ENCODE assay signal across 8 cellular contexts in the genomic region with DNA sequence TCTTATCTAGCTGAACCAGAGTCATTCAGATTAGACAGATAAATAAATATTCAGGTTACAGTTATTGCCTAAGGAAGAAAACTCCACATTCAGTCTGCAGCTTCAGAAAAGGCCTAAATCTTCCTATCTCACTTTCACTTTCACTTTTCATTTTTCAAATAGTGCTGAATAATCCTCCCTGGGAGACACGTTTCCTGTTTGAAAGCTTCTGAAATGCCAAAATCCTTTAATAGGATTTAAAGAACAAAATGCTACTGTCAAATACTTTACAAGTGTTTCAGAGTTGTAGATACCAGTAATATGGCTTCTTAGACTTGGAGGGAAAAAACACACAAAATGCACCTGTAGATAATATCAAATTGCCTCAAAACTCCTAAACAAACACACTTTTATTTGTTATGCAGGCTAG. TPM values are rescaled to one million over a fixed set of nuclear protein-coding genes. Genes with fewer than 3 reads are reported as not detected.
DNase-seq lines count a peak whose midpoint lies in the region; ATAC-seq, FAIRE-seq and TF ChIP-seq lines count a peak whose summit lies in the region.

No MANE protein-coding gene starts in this region.

- H3K4me1 ChIP-seq in SJSA1 (replicated peaks) (peaks cover 6% of the 10 kb centered on the region), rectal smooth muscle tissue (ENCODE audit: control insufficient read depth, insufficient read depth, low read length) (peaks cover 9% of the 10 kb centered on the region)

- no peak overlapping the region for H3K9ac ChIP-seq in rectal smooth muscle tissue (ENCODE audit: low read length)

- no peaks in the 10 kb centered on the region for H3K27me3 ChIP-seq in SJSA1 (replicated peaks)
- no peaks in the 10 kb centered on the region for H3K27me3 ChIP-seq in rectal smooth muscle tissue (ENCODE audit: control insufficient read depth, insufficient read depth, low read length)

- H3K36me3 ChIP-seq in SJSA1 (peaks cover 59% of the 10 kb centered on the region), rectal smooth muscle tissue (ENCODE audit: control insufficient read depth, insufficient read depth, low read length) (peaks cover 5% of the 10 kb centered on the region)

- DNase-seq in AG09309 (ENCODE audit: low read depth) (peak; percentile 38), GM18507 (ENCODE audit: extremely low spot score, insufficient read length, low read depth) (no peak), SJSA1 (ENCODE audit: low read depth in 1 of 2, low spot score in 2 of 2) (peak in 1 of 2 experiments; percentile 46), erythroblast (lab: John Stamatoyannopoulos, UW) (peak; percentile 77 to 81), NCI-H1436 (lab: John Stamatoyannopoulos, UW) (no peak)
- no peak for DNase-seq in activated CD4-positive, alpha-beta T cell treated with anti-CD3 and anti-CD28 coated beads for 4 hours

- no peaks in the 10 kb centered on the region; the same call in 1 of the 2 replicates for H3K9me3 ChIP-seq in SJSA1 (replicated peaks)

- peak; percentile 21 for FAIRE-seq in GM18507 (lab: Jason Lieb, UNC)

- no peak for ATAC-seq in HG03196 (IDR thresholded peaks at IDR 0.05; ENCODE audit: unreplicated experiment)

- TF ChIP-seq POLR2A in erythroblast (IDR thresholded peaks at IDR 0.05; ENCODE audit: low read length) = no peak

- TF ChIP-seq CTCF in AG09309 (IDR thresholded peaks at IDR 0.05; ENCODE audit: control insufficient read depth, insufficient read depth, low read depth, low read length, missing control alignments) = no peak

- peak overlapping the region; percentile 59 for H3K27ac ChIP-seq in SJSA1
- H3K27ac ChIP-seq in rectal smooth muscle tissue (ENCODE audit: low read depth, low read length) = peak overlapping the region; percentile 63

- H3K4me3 ChIP-seq in AG09309 (ENCODE audit: control insufficient read depth, low read depth, low read length) (peak overlapping the region; percentile 17), SJSA1 (peak overlapping the region; percentile 13), rectal smooth muscle tissue (ENCODE audit: low read length) (peak overlapping the region; percentile 45)

RNA-seq across cellular contexts. Expression of a gene that starts 3.9 kb away (rescaled TPM):
- total RNA-seq in SJSA1 (2014; rRNA removed; shearing (Covaris generic)) = 38.4 and 48.3 TPM in 2 replicates

Comparison
In these comparisons a context has a peak if more than half of its experiments do, and no peak if none do; other contexts are left out.
1. DNase-seq: peak in AG09309 (single experiment) and erythroblast (2 of 2); none in GM18507 (single experiment), NCI-H1436 (single experiment) and activated CD4-positive, alpha-beta T cell treated with anti-CD3 and anti-CD28 coated beads for 4 hours (0 of 2).
2. Peak in every context shown above with its lines, with median percentiles within 50 percentile points of each other: H3K4me3 ChIP-seq.